In the genomic region with DNA sequence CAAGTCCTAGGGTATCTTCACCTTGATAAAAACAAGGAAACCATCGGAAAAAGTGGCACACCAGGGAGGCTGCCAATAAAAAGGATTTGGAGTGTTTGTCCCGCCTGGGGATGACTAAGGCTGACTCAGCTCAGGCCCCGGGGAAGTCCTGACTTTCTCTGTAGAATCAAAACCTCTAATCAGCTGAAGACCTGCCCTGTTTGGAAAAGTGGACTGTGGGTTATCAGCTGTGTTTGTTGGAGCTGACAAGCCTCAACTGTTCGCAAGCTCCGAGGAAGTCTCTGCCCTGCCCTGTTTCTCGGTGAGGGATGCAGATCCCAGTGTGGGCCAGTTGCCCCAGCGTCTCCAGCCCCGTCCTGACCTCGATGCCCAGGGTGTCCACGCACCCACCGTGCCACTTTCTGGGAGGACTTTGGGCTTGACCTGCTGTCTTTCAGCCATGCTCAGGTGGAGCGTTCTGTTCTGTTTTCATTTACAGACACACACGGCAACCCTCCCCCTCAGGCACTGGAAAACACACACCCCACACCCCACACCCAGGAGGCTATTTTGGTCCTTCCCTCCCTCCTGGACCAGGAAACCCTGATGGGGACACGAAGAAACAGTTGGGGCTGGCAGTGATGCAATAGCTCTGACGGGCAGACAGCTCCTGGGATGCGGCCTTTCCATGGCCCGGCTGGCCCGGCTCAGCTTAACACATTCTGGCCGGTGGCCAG, we compare ENCODE assay signal across 1 cellular context.
TF ChIP-seq lines count a peak whose summit lies in the region.

No MANE protein-coding gene starts in this region.

TF ChIP-seq in HepG2, 621 proteins besides CTCF, POLR2A, EP300 and RAD21 (continued from another document and continues in another):
- no peak for TF ChIP-seq E2F5 (CRISPR knock-in tag; conservative IDR thresholded peaks at IDR 0.05)
- TF ChIP-seq, protein P1, sequence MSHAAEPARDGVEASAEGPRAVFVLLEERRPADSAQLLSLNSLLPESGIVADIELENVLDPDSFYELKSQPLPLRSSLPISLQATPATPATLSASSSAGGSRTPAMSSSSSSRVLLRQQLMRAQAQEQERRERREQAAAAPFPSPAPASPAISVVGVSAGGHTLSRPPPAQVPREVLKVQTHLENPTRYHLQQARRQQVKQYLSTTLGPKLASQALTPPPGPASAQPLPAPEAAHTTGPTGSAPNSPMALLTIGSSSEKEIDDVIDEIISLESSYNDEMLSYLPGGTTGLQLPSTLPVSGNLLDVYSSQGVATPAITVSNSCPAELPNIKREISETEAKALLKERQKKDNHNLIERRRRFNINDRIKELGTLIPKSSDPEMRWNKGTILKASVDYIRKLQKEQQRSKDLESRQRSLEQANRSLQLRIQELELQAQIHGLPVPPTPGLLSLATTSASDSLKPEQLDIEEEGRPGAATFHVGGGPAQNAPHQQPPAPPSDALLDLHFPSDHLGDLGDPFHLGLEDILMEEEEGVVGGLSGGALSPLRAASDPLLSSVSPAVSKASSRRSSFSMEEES (CRISPR knock-in tag; IDR thresholded peaks at IDR 0.05): no peak
- TF ChIP-seq ZNF451 (CRISPR knock-in tag; IDR thresholded peaks at IDR 0.05): no peak
- peak; percentile 66; the same call in 1 of the 2 replicates for TF ChIP-seq ZNF670 (CRISPR knock-in tag; IDR thresholded peaks at IDR 0.05; ENCODE audit: borderline replicate concordance)
- no peak for TF ChIP-seq HOXA7 (CRISPR knock-in tag; IDR thresholded peaks at IDR 0.05)
- TF ChIP-seq SP1 (IDR thresholded peaks at IDR 0.05): no peak
- TF ChIP-seq SP1 (CRISPR knock-in tag; IDR thresholded peaks at IDR 0.05): no peak
- no peak for TF ChIP-seq ZFP36L1 (CRISPR knock-in tag; IDR thresholded peaks at IDR 0.05)
- no peak for TF ChIP-seq PAWR (CRISPR knock-in tag; IDR thresholded peaks at IDR 0.05; ENCODE audit: borderline replicate concordance)
- TF ChIP-seq BRCA1 (CRISPR knock-in tag; IDR thresholded peaks at IDR 0.05): no peak
- no peak for TF ChIP-seq USF2 (IDR thresholded peaks at IDR 0.05; ENCODE audit: low read depth, low read length)
- TF ChIP-seq USF2 (CRISPR knock-in tag; IDR thresholded peaks at IDR 0.05; ENCODE audit: borderline replicate concordance): no peak
- no peak for TF ChIP-seq ZNF3 (CRISPR knock-in tag; IDR thresholded peaks at IDR 0.05)
- no peak for TF ChIP-seq FOXK2 (IDR thresholded peaks at IDR 0.05)
- no peak for TF ChIP-seq ZNF543 (CRISPR knock-in tag; IDR thresholded peaks at IDR 0.05)
- TF ChIP-seq, protein P2, sequence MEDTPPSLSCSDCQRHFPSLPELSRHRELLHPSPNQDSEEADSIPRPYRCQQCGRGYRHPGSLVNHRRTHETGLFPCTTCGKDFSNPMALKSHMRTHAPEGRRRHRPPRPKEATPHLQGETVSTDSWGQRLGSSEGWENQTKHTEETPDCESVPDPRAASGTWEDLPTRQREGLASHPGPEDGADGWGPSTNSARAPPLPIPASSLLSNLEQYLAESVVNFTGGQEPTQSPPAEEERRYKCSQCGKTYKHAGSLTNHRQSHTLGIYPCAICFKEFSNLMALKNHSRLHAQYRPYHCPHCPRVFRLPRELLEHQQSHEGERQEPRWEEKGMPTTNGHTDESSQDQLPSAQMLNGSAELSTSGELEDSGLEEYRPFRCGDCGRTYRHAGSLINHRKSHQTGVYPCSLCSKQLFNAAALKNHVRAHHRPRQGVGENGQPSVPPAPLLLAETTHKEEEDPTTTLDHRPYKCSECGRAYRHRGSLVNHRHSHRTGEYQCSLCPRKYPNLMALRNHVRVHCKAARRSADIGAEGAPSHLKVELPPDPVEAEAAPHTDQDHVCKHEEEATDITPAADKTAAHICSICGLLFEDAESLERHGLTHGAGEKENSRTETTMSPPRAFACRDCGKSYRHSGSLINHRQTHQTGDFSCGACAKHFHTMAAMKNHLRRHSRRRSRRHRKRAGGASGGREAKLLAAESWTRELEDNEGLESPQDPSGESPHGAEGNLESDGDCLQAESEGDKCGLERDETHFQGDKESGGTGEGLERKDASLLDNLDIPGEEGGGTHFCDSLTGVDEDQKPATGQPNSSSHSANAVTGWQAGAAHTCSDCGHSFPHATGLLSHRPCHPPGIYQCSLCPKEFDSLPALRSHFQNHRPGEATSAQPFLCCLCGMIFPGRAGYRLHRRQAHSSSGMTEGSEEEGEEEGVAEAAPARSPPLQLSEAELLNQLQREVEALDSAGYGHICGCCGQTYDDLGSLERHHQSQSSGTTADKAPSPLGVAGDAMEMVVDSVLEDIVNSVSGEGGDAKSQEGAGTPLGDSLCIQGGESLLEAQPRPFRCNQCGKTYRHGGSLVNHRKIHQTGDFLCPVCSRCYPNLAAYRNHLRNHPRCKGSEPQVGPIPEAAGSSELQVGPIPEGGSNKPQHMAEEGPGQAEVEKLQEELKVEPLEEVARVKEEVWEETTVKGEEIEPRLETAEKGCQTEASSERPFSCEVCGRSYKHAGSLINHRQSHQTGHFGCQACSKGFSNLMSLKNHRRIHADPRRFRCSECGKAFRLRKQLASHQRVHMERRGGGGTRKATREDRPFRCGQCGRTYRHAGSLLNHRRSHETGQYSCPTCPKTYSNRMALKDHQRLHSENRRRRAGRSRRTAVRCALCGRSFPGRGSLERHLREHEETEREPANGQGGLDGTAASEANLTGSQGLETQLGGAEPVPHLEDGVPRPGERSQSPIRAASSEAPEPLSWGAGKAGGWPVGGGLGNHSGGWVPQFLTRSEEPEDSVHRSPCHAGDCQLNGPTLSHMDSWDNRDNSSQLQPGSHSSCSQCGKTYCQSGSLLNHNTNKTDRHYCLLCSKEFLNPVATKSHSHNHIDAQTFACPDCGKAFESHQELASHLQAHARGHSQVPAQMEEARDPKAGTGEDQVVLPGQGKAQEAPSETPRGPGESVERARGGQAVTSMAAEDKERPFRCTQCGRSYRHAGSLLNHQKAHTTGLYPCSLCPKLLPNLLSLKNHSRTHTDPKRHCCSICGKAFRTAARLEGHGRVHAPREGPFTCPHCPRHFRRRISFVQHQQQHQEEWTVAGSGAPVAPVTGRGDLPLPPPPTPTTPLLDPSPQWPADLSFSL (CRISPR knock-in tag; IDR thresholded peaks at IDR 0.05): no peak
- no peak for TF ChIP-seq DMAP1 (CRISPR knock-in tag; IDR thresholded peaks at IDR 0.05)
- TF ChIP-seq ZNF34 (CRISPR knock-in tag; IDR thresholded peaks at IDR 0.05; ENCODE audit: borderline replicate concordance): no peak
- no peak for TF ChIP-seq ZKSCAN8 (CRISPR knock-in tag; IDR thresholded peaks at IDR 0.05; ENCODE audit: borderline replicate concordance)
- TF ChIP-seq ZNF275 (CRISPR knock-in tag; IDR thresholded peaks at IDR 0.05; ENCODE audit: borderline replicate concordance): no peak
- TF ChIP-seq RFXANK (CRISPR knock-in tag; IDR thresholded peaks at IDR 0.05): no peak
- no peak for TF ChIP-seq CREB1 (IDR thresholded peaks at IDR 0.05)
- no peak for TF ChIP-seq CREB1 (CRISPR knock-in tag; IDR thresholded peaks at IDR 0.05)
- TF ChIP-seq MAFF (IDR thresholded peaks at IDR 0.05; ENCODE audit: low read depth, low read length): peak; percentile 75; the same call in 1 of the 2 replicates
- TF ChIP-seq ZNF124 (CRISPR knock-in tag; IDR thresholded peaks at IDR 0.05): no peak
- TF ChIP-seq, protein P3, sequence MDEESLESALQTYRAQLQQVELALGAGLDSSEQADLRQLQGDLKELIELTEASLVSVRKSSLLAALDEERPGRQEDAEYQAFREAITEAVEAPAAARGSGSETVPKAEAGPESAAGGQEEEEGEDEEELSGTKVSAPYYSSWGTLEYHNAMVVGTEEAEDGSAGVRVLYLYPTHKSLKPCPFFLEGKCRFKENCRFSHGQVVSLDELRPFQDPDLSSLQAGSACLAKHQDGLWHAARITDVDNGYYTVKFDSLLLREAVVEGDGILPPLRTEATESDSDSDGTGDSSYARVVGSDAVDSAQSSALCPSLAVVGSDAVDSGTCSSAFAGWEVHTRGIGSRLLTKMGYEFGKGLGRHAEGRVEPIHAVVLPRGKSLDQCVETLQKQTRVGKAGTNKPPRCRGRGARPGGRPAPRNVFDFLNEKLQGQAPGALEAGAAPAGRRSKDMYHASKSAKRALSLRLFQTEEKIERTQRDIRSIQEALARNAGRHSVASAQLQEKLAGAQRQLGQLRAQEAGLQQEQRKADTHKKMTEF (CRISPR knock-in tag; IDR thresholded peaks at IDR 0.05): no peak
- no peak for TF ChIP-seq XRCC5 (optimal IDR thresholded peaks at IDR 0.05; ENCODE audit: low read length)
- no peak for TF ChIP-seq MTA3 (CRISPR knock-in tag; IDR thresholded peaks at IDR 0.05)
- TF ChIP-seq, protein P4, sequence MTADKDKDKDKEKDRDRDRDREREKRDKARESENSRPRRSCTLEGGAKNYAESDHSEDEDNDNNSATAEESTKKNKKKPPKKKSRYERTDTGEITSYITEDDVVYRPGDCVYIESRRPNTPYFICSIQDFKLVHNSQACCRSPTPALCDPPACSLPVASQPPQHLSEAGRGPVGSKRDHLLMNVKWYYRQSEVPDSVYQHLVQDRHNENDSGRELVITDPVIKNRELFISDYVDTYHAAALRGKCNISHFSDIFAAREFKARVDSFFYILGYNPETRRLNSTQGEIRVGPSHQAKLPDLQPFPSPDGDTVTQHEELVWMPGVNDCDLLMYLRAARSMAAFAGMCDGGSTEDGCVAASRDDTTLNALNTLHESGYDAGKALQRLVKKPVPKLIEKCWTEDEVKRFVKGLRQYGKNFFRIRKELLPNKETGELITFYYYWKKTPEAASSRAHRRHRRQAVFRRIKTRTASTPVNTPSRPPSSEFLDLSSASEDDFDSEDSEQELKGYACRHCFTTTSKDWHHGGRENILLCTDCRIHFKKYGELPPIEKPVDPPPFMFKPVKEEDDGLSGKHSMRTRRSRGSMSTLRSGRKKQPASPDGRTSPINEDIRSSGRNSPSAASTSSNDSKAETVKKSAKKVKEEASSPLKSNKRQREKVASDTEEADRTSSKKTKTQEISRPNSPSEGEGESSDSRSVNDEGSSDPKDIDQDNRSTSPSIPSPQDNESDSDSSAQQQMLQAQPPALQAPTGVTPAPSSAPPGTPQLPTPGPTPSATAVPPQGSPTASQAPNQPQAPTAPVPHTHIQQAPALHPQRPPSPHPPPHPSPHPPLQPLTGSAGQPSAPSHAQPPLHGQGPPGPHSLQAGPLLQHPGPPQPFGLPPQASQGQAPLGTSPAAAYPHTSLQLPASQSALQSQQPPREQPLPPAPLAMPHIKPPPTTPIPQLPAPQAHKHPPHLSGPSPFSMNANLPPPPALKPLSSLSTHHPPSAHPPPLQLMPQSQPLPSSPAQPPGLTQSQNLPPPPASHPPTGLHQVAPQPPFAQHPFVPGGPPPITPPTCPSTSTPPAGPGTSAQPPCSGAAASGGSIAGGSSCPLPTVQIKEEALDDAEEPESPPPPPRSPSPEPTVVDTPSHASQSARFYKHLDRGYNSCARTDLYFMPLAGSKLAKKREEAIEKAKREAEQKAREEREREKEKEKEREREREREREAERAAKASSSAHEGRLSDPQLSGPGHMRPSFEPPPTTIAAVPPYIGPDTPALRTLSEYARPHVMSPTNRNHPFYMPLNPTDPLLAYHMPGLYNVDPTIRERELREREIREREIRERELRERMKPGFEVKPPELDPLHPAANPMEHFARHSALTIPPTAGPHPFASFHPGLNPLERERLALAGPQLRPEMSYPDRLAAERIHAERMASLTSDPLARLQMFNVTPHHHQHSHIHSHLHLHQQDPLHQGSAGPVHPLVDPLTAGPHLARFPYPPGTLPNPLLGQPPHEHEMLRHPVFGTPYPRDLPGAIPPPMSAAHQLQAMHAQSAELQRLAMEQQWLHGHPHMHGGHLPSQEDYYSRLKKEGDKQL (CRISPR knock-in tag; IDR thresholded peaks at IDR 0.05; ENCODE audit: low read depth): no peak
- TF ChIP-seq ZFP1 (CRISPR knock-in tag; IDR thresholded peaks at IDR 0.05): no peak
- TF ChIP-seq ZXDC (CRISPR knock-in tag; IDR thresholded peaks at IDR 0.05): no peak
- no peak for TF ChIP-seq ZNF326 (CRISPR knock-in tag; IDR thresholded peaks at IDR 0.05; ENCODE audit: borderline replicate concordance)
- no peak for TF ChIP-seq YEATS2 (CRISPR knock-in tag; IDR thresholded peaks at IDR 0.05; ENCODE audit: borderline replicate concordance)
- TF ChIP-seq DR1 (CRISPR knock-in tag; IDR thresholded peaks at IDR 0.05): no peak
- TF ChIP-seq ARNTL (CRISPR knock-in tag; IDR thresholded peaks at IDR 0.05): no peak
